4 cellular contexts compared by ENCODE assay signal in genomic region chr12:109811624-109811995, GRCh38.
TF ChIP-seq lines count a peak whose summit lies in the region.

No MANE protein-coding gene starts in this region.

TF ChIP-seq in A549, 52 proteins besides CTCF, POLR2A, EP300 and RAD21 (continues in another document):
- TF ChIP-seq ZSCAN20 (CRISPR knock-in tag; IDR thresholded peaks at IDR 0.05) = no peak
- no peak for TF ChIP-seq USF2 (IDR thresholded peaks at IDR 0.05)
- TF ChIP-seq EHMT2 (IDR thresholded peaks at IDR 0.05; ENCODE audit: low read depth) = no peak
- no peak for TF ChIP-seq KDM1A (IDR thresholded peaks at IDR 0.05; ENCODE audit: low read depth)
- TF ChIP-seq SREBF2 (IDR thresholded peaks at IDR 0.05) = no peak
- no peak for TF ChIP-seq FOXS1 (CRISPR knock-in tag; IDR thresholded peaks at IDR 0.05)
- no peak for TF ChIP-seq ATOH8 (CRISPR knock-in tag; IDR thresholded peaks at IDR 0.05; ENCODE audit: low read depth)
- TF ChIP-seq PBX3 (IDR thresholded peaks at IDR 0.05) = no peak
- TF ChIP-seq CBX2 (IDR thresholded peaks at IDR 0.05; ENCODE audit: borderline replicate concordance, low read depth) = no peak
- TF ChIP-seq POLR2AphosphoS2 (conservative IDR thresholded peaks at IDR 0.05; ENCODE audit: low read length) = no peak
- no peak for TF ChIP-seq HMGXB4 (CRISPR knock-in tag; IDR thresholded peaks at IDR 0.05; ENCODE audit: borderline replicate concordance)
- no peak for TF ChIP-seq JUNB (IDR thresholded peaks at IDR 0.05)

TF ChIP-seq in HCT116, 20 proteins besides CTCF, POLR2A, EP300 and RAD21:
- TF ChIP-seq CEBPB (IDR thresholded peaks at IDR 0.05; ENCODE audit: low read depth) (no peak), CBX3 (IDR thresholded peaks at IDR 0.05; ENCODE audit: low read depth) (no peak), SIN3A (IDR thresholded peaks at IDR 0.05; ENCODE audit: low read depth) (no peak), ZNF274 (IDR thresholded peaks at IDR 0.05; ENCODE audit: low read depth, low read length) (no peak), MAX (IDR thresholded peaks at IDR 0.05) (no peak), SRF (IDR thresholded peaks at IDR 0.05; ENCODE audit: low read depth) (no peak), FOSL1 (IDR thresholded peaks at IDR 0.05; ENCODE audit: low read depth) (no peak), REST (IDR thresholded peaks at IDR 0.05; ENCODE audit: low read depth) (no peak), ZFX (IDR thresholded peaks at IDR 0.05) (no peak), POLR2AphosphoS5 (IDR thresholded peaks at IDR 0.05; ENCODE audit: low read depth, low read length) (no peak), EGR1 (IDR thresholded peaks at IDR 0.05; ENCODE audit: low read depth) (no peak), EZH2phosphoT487 (IDR thresholded peaks at IDR 0.05; ENCODE audit: borderline replicate concordance) (no peak), JUND (IDR thresholded peaks at IDR 0.05) (no peak)

TF ChIP-seq in WTC11, 78 proteins besides CTCF, POLR2A, EP300 and RAD21:
- no peak for TF ChIP-seq NFATC4 (CRISPR knock-in tag; IDR thresholded peaks at IDR 0.05)

TF ChIP-seq in GM12891, 5 proteins besides CTCF, POLR2A, EP300 and RAD21:
- TF ChIP-seq POLR2AphosphoS5 (IDR thresholded peaks at IDR 0.05; ENCODE audit: low read depth, low read length) (no peak), SPI1 (IDR thresholded peaks at IDR 0.05; ENCODE audit: low read depth, low read length) (no peak), POU2F2 (IDR thresholded peaks at IDR 0.05; ENCODE audit: low read depth, low read length) (no peak), TAF1 (IDR thresholded peaks at IDR 0.05; ENCODE audit: low read depth, low read length) (no peak), PAX5 (IDR thresholded peaks at IDR 0.05; ENCODE audit: insufficient read depth, low read length, severe bottlenecking) (no peak)
